ENCODE assay signal across 24 cellular contexts in the genomic region with DNA sequence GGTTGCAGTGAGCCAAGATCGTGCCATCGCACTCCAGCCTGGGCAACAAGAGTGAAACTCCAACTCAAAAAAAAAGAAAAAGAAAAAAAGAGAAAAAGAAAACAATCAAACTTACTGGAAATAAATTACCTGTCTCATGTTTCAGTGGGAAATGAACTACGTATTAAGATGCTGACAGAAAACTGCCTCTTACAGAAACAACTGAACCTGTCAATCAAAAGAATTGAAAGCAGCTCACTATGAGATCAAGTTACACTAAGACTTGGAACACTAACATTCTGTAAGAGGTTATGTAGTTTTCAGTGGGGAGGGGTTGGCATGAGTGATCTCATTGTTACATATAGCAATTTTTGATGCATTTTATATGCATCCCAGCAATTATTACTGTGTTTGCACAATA.
"Had no signal": no experiment of that assay in that cellular context is flagged by ENCODE, and none has a peak within 500 bp of the region (broad histone marks: within the 10 kb centered on the region; RNA-seq: fewer than 3 reads in every experiment).

No MANE protein-coding gene starts in this region.

- H3K4me1 ChIP-seq: body of pancreas, colonic mucosa, tibial nerve, uterus had no signal

- H3K27ac ChIP-seq: body of pancreas, colonic mucosa, esophagus muscularis mucosa, right atrium auricular region, tibial nerve, uterus had no signal

- DNase-seq: activated CD4-positive, alpha-beta T cell treated with anti-CD3 and anti-CD28 coated beads for 4 hours; activated CD8-positive, alpha-beta memory T cell treated with anti-CD3 and anti-CD28 coated beads, Interleukin-2, amount 50 U/mL, for 4 hours; activated CD8-positive, alpha-beta T cell treated with anti-CD3 and anti-CD28 coated beads, Interleukin-2, amount 10 ng/mL, durations not matched to agents 7 days and 5 days; activated gamma-delta T cell; activated T-cell treated with anti-CD3 and anti-CD28 coated beads, Interleukin-2, amount 50 U/mL, for 72 hours; amygdala; body of pancreas; caudate nucleus; colonic mucosa; hippocampal formation; kidney; left ventricle myocardium superior; mesenchymal stem cell; nucleus accumbens; small intestine; stimulated activated CD4-positive, alpha-beta T cell treated with anti-CD3 and anti-CD28 coated beads, Interleukin-4, amount 100 ng/mL, for 24 hours; stimulated activated naive CD4-positive, alpha-beta T cell treated with Interleukin-2 at 50 U/mL for 16 hours; substantia nigra; uterus had no signal

- H3K4me3 ChIP-seq: body of pancreas, colonic mucosa, esophagus muscularis mucosa, right atrium auricular region, tibial nerve, uterus had no signal

- H3K27me3 ChIP-seq: body of pancreas, colonic mucosa, esophagus muscularis mucosa, right atrium auricular region, tibial nerve, uterus had no signal

- H3K27ac Mint-ChIP-seq: activated CD8-positive, alpha-beta T cell treated with anti-CD3 and anti-CD28 coated beads, Interleukin-2, amount 10 ng/mL, durations not matched to agents 7 days and 5 days; activated naive CD8-positive, alpha-beta T cell; activated T-cell treated with anti-CD3 and anti-CD28 coated beads, Interleukin-2, amount 50 U/mL, for 72 hours; natural killer cell treated with Interleukin-12 subunit alpha and Interleukin-12 subunit beta and Interleukin-15 and Interleukin-18, amount 100 ng/mL, for 72 hours had no signal

- H3K4me3 Mint-ChIP-seq: activated CD8-positive, alpha-beta T cell treated with anti-CD3 and anti-CD28 coated beads, Interleukin-2, amount 10 ng/mL, durations not matched to agents 7 days and 5 days; activated naive CD8-positive, alpha-beta T cell; activated T-cell treated with anti-CD3 and anti-CD28 coated beads, Interleukin-2, amount 50 U/mL, for 72 hours; natural killer cell treated with Interleukin-12 subunit alpha and Interleukin-12 subunit beta and Interleukin-15 and Interleukin-18, amount 100 ng/mL, for 72 hours had no signal

- H3K9me3 Mint-ChIP-seq: natural killer cell treated with Interleukin-12 subunit alpha and Interleukin-12 subunit beta and Interleukin-15 and Interleukin-18, amount 100 ng/mL, for 72 hours had no signal

- H3K36me3 ChIP-seq: colonic mucosa, esophagus muscularis mucosa, right atrium auricular region, tibial nerve, uterus had no signal

- H3K36me3 Mint-ChIP-seq: activated naive CD8-positive, alpha-beta T cell; natural killer cell treated with Interleukin-12 subunit alpha and Interleukin-12 subunit beta and Interleukin-15 and Interleukin-18, amount 100 ng/mL, for 72 hours had no signal

- ATAC-seq: activated CD8-positive, alpha-beta T cell treated with anti-CD3 and anti-CD28 coated beads, Interleukin-2, amount 10 ng/mL, durations not matched to agents 7 days and 5 days; activated T-cell treated with anti-CD3 and anti-CD28 coated beads, Interleukin-2, amount 50 U/mL, for 72 hours; body of pancreas; left ventricle myocardium superior; natural killer cell treated with Interleukin-12 subunit alpha and Interleukin-12 subunit beta and Interleukin-15 and Interleukin-18, amount 100 ng/mL, for 72 hours had no signal

- H3K9me3 ChIP-seq: body of pancreas, colonic mucosa, esophagus muscularis mucosa, right atrium auricular region, uterus had no signal
